ENCODE assay signal across 17 cellular contexts in the genomic region with DNA sequence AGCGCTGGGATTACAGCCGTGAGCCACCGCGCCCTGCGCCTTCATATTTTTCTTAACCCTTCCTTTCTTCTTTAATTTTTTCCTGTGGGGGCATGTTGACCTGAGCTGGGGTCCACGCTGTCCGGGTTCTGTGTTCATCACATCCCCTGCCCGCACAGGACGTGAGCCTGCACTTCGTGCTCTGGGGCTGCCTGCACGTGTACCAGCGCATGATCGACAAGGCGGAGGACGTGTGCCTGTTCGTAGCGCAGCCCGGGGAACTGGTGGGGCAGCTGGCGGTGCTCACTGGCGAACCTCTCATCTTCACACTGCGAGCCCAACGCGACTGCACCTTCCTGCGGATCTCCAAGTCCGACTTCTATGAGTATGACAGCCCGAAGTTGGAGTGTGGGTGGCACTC. TPM values are rescaled to one million over a fixed set of nuclear protein-coding genes. Genes with fewer than 3 reads are reported as not detected.
DNase-seq lines count a peak whose midpoint lies in the region; ATAC-seq and TF ChIP-seq lines count a peak whose summit lies in the region.
"Had no signal": no experiment of that assay in that cellular context is flagged by ENCODE, and none has a peak within 500 bp of the region (broad histone marks: within the 10 kb centered on the region; RNA-seq: fewer than 3 reads in every experiment).

No MANE protein-coding gene starts in this region.

- POLR2A ChIA-PET in SK-N-SH (lab: Yijun Ruan, JAX) (no interaction called here), OCI-LY7 (lab: Charles Lee) (no interaction called here)
- POLR2A ChIA-PET in activated CD8-positive, alpha-beta T cell treated with anti-CD3 and anti-CD28 coated beads, Interleukin-2, amount 10 ng/mL, durations not matched to agents 7 days and 5 days (lab: Charles Lee), result no interaction called here

- peak; percentile 7 for DNase-seq in SK-N-SH
- DNase-seq in endothelial cell (ENCODE audit: low spot score), result no peak
- DNase-seq in mesothelial cell of epicardium (ENCODE audit: low spot score in 2 of 2, unreplicated experiment in 2 of 2), result no peak
- peak in 3 of 5 donors; percentile 15 to 43 (median 28) for DNase-seq in ovary
- DNase-seq in activated CD8-positive, alpha-beta T cell treated with anti-CD3 and anti-CD28 coated beads, Interleukin-2, amount 10 ng/mL, durations not matched to agents 7 days and 5 days, result no peak
- DNase-seq in OCI-LY7 (ENCODE audit: low spot score), result no peak
- no peak for DNase-seq in LoVo (ENCODE audit: low spot score)
- DNase-seq: AML-193; Caco-2; CD4-positive, alpha-beta T cell; HFFc6 had no signal

- no peak for TF ChIP-seq RAD21 in SK-N-SH (IDR thresholded peaks at IDR 0.05; ENCODE audit: low read length)

- no peaks in the 10 kb centered on the region for H4K20me1 ChIP-seq in SK-N-SH (ENCODE audit: insufficient read depth)
- no peaks in the 10 kb centered on the region for H4K20me1 ChIP-seq in OCI-LY7 (ENCODE audit: insufficient read depth, low read length)

- no peak for TF ChIP-seq POLR2A in ovary (IDR thresholded peaks at IDR 0.05)

- H3K36me3 ChIP-seq in SK-N-SH (replicated peaks in 1 of 2; ENCODE audit: control insufficient read depth in 1 of 2, insufficient read depth in 2 of 2, low read length in 1 of 2), result peaks cover 12% of the 10 kb centered on the region in 2 experiments
- no peaks in the 10 kb centered on the region for H3K36me3 ChIP-seq in ovary
- peaks cover 21% of the 10 kb centered on the region for H3K36me3 ChIP-seq in OCI-LY7 (ENCODE audit: insufficient read depth, low read length)

- no peaks in the 10 kb centered on the region for H3K9me3 ChIP-seq in SK-N-SH
- no peaks in the 10 kb centered on the region for H3K9me3 ChIP-seq in ovary
- no peaks in the 10 kb centered on the region for H3K9me3 ChIP-seq in OCI-LY7 (ENCODE audit: low read length)
- H3K9me3 ChIP-seq: A549, Caco-2 had no signal

- H3K4me3 ChIP-seq in SK-N-SH (ENCODE audit: low read depth in 2 of 2, low read length in 1 of 2) (no peak overlapping the region), ovary (no peak overlapping the region), OCI-LY7 (ENCODE audit: low read depth, low read length, poor library complexity, severe bottlenecking) (no peak overlapping the region)
- H3K4me3 ChIP-seq: A549 had no signal

- WGBS in SK-N-SH (ENCODE audit: low lambda C conversion rate), result 92% methylated on average over 17 of the region's 26 CpGs
- WGBS in ovary, 3 donors, result 90 to 93% (median 91%) methylated on average over 26 of the region's 26 CpGs

- no peak overlapping the region for H3K4me2 ChIP-seq in SK-N-SH
- H3K4me2 ChIP-seq in OCI-LY7 (ENCODE audit: low read length), result no peak overlapping the region
- H3K4me2 ChIP-seq: A549 had no signal

- no peaks in the 10 kb centered on the region for H3K9me3 Mint-ChIP-seq in endothelial cell (ENCODE audit: unreplicated experiment)
- H3K9me3 Mint-ChIP-seq in mesothelial cell of epicardium, result no peaks in the 10 kb centered on the region
- H3K9me3 Mint-ChIP-seq in activated CD8-positive, alpha-beta T cell treated with anti-CD3 and anti-CD28 coated beads, Interleukin-2, amount 10 ng/mL, durations not matched to agents 7 days and 5 days (ENCODE audit: insufficient read depth), result no peaks in the 10 kb centered on the region
- H3K9me3 Mint-ChIP-seq: CD4-positive, alpha-beta T cell; HFFc6 had no signal

- H2AFZ ChIP-seq in SK-N-SH (ENCODE audit: low read depth) (no peak overlapping the region), OCI-LY7 (ENCODE audit: low read length) (no peak overlapping the region)

- no peaks in the 10 kb centered on the region for H3K9me2 ChIP-seq in SK-N-SH
- H3K9me2 ChIP-seq in OCI-LY7 (ENCODE audit: insufficient read depth, low read length), result no peaks in the 10 kb centered on the region

- H3K27ac Mint-ChIP-seq in endothelial cell (ENCODE audit: unreplicated experiment) (no peak overlapping the region), mesothelial cell of epicardium (no peak overlapping the region)
- H3K27ac Mint-ChIP-seq in activated CD8-positive, alpha-beta T cell treated with anti-CD3 and anti-CD28 coated beads, Interleukin-2, amount 10 ng/mL, durations not matched to agents 7 days and 5 days, result no peak overlapping the region
- H3K27ac Mint-ChIP-seq: CD4-positive, alpha-beta T cell; HFFc6 had no signal

- H3K27ac ChIP-seq in SK-N-SH (ENCODE audit: low read depth in 2 of 2, low read length in 1 of 2), result no peak overlapping the region
- H3K27ac ChIP-seq in ovary, result no peak overlapping the region
- no peak overlapping the region for H3K27ac ChIP-seq in OCI-LY7 (ENCODE audit: low read depth, low read length, poor library complexity, severe bottlenecking)
- H3K27ac ChIP-seq: 22Rv1, A549, C4-2B had no signal

- no TSS peak for BruUV-seq in OCI-LY7 (replicated peaks; lab: Mats Ljungman, UMichigan)

- H3K4me1 ChIP-seq in SK-N-SH (ENCODE audit: control insufficient read depth in 1 of 2, insufficient read depth in 2 of 2, low read depth in 1 of 2, low read length in 1 of 2) (no peaks in the 10 kb centered on the region; a peak in 1 of 4 replicates), ovary (ENCODE audit: insufficient read depth) (no peaks in the 10 kb centered on the region), OCI-LY7 (ENCODE audit: insufficient read depth, low read length, poor library complexity, severe bottlenecking) (peaks cover 4% of the 10 kb centered on the region)
- H3K4me1 ChIP-seq: A549, Caco-2 had no signal

- H3K4me1 Mint-ChIP-seq in endothelial cell (ENCODE audit: unreplicated experiment), result peaks cover 4% of the 10 kb centered on the region
- peaks cover 4% of the 10 kb centered on the region for H3K4me1 Mint-ChIP-seq in mesothelial cell of epicardium
- peaks cover 54% of the 10 kb centered on the region for H3K4me1 Mint-ChIP-seq in activated CD8-positive, alpha-beta T cell treated with anti-CD3 and anti-CD28 coated beads, Interleukin-2, amount 10 ng/mL, durations not matched to agents 7 days and 5 days (ENCODE audit: low read depth)

- TF ChIP-seq CTCF in SK-N-SH (IDR thresholded peaks at IDR 0.05), result no peak
- no peak for TF ChIP-seq CTCF in endothelial cell (IDR thresholded peaks at IDR 0.05; ENCODE audit: unreplicated experiment)
- TF ChIP-seq CTCF in mesothelial cell of epicardium (IDR thresholded peaks at IDR 0.05; ENCODE audit: unreplicated experiment), result no peak
- no peak for TF ChIP-seq CTCF in ovary (IDR thresholded peaks at IDR 0.05)
- TF ChIP-seq CTCF in OCI-LY7 (conservative IDR thresholded peaks at IDR 0.05; ENCODE audit: low read length), result no peak

- H3K27me3 Mint-ChIP-seq in endothelial cell (ENCODE audit: unreplicated experiment) (peaks cover 1% of the 10 kb centered on the region), mesothelial cell of epicardium (ENCODE audit: low read depth) (no peaks in the 10 kb centered on the region)
- no peaks in the 10 kb centered on the region for H3K27me3 Mint-ChIP-seq in activated CD8-positive, alpha-beta T cell treated with anti-CD3 and anti-CD28 coated beads, Interleukin-2, amount 10 ng/mL, durations not matched to agents 7 days and 5 days (ENCODE audit: low read depth)
- H3K27me3 Mint-ChIP-seq: CD4-positive, alpha-beta T cell had no signal

- CTCF ChIA-PET in SK-N-SH (lab: Yijun Ruan, JAX), result no interaction called here
- CTCF ChIA-PET in activated CD8-positive, alpha-beta T cell treated with anti-CD3 and anti-CD28 coated beads, Interleukin-2, amount 10 ng/mL, durations not matched to agents 7 days and 5 days (lab: Charles Lee), result interaction anchor here (1.8 kb wide), 1 partner anchor 18 kb away, joined by 6 read pairs; no protein-coding TSS in a partner anchor
- CTCF ChIA-PET in OCI-LY7 (lab: Charles Lee; ENCODE audit: unreplicated experiment), result no interaction called here

- no peaks in the 10 kb centered on the region for H3F3A ChIP-seq in SK-N-SH (replicated peaks; ENCODE audit: insufficient read depth)

- intact Hi-C loops in ovary (cut with DNase I) (loop anchor here in 2 of 4 donors (10.0 kb wide), 2 partner anchors 155 to 195 kb away; no protein-coding TSS in a partner anchor), OCI-LY7 (cut with micrococcal nuclease; ENCODE audit: unreplicated experiment) (no loop called here)

- H3K4me3 Mint-ChIP-seq in endothelial cell (ENCODE audit: unreplicated experiment) (peak overlapping the region; percentile 42), mesothelial cell of epicardium (peak overlapping the region; percentile 15)
- no peak overlapping the region for H3K4me3 Mint-ChIP-seq in activated CD8-positive, alpha-beta T cell treated with anti-CD3 and anti-CD28 coated beads, Interleukin-2, amount 10 ng/mL, durations not matched to agents 7 days and 5 days
- H3K4me3 Mint-ChIP-seq: CD4-positive, alpha-beta T cell; HFFc6 had no signal

- H3K27me3 ChIP-seq in SK-N-SH (ENCODE audit: insufficient read depth) (no peaks in the 10 kb centered on the region), ovary (no peaks in the 10 kb centered on the region)

- ATAC-seq in SK-N-SH treated with all-trans-retinoic acid at 6 μM for 48 hours, result no peak
- no peak for ATAC-seq in activated CD8-positive, alpha-beta T cell treated with anti-CD3 and anti-CD28 coated beads, Interleukin-2, amount 10 ng/mL, durations not matched to agents 7 days and 5 days
- ATAC-seq: A549, HCT116 had no signal

- no peak overlapping the region for H3K9ac ChIP-seq in SK-N-SH

- TF ChIP-seq EP300 in SK-N-SH (IDR thresholded peaks at IDR 0.05; ENCODE audit: borderline replicate concordance in 1 of 2, low read depth in 1 of 2, low read length in 1 of 2) (no peak), ovary (IDR thresholded peaks at IDR 0.05) (no peak)

- H3K79me2 ChIP-seq in SK-N-SH (ENCODE audit: insufficient read depth), result no peaks in the 10 kb centered on the region
- no peaks in the 10 kb centered on the region for H3K79me2 ChIP-seq in OCI-LY7 (ENCODE audit: insufficient read depth, low read depth, low read length)

- H3K36me3 Mint-ChIP-seq in endothelial cell (ENCODE audit: low read depth, unreplicated experiment) (peaks cover 17% of the 10 kb centered on the region), mesothelial cell of epicardium (peaks cover 19% of the 10 kb centered on the region)
- peaks cover 57% of the 10 kb centered on the region for H3K36me3 Mint-ChIP-seq in activated CD8-positive, alpha-beta T cell treated with anti-CD3 and anti-CD28 coated beads, Interleukin-2, amount 10 ng/mL, durations not matched to agents 7 days and 5 days (ENCODE audit: low read depth)

RNA-seq across cellular contexts. Expression of a gene that starts 14.2 kb away (rescaled TPM):
- polyA plus RNA-seq in SK-N-SH (2012; rRNA removed) (40.5 and 90.5 TPM in 2 replicates), ovary (10 to 100 TPM; 19.0 to 30.6 TPM)
- polyA plus RNA-seq in SK-N-SH (2012; cell fraction: cytosol; rRNA removed), result 24.6 and 35.9 TPM in 2 replicates
- 203 and 312 TPM in 2 replicates for polyA plus RNA-seq in SK-N-SH (2012; cell fraction: nucleus; rRNA removed)
- total RNA-seq in endothelial cell (ENCODE audit: unreplicated experiment) (129 TPM), mesothelial cell of epicardium (100 to 117 TPM (median 112 TPM) in 3 replicates), ovary (10 to 100 TPM; 31.0 to 69.1 (median 60.1) TPM), OCI-LY7 (2022) (92.4 and 93.0 TPM in 2 replicates)
- 100 to 1,000 TPM; 166 to 173 TPM for total RNA-seq in activated CD8-positive, alpha-beta T cell treated with anti-CD3 and anti-CD28 coated beads, Interleukin-2, amount 10 ng/mL, durations not matched to agents 7 days and 5 days
- 50.6 and 54.3 TPM in 2 replicates for total RNA-seq in OCI-LY7 (2014; rRNA removed; shearing (Covaris generic))

RNA-seq across cellular contexts. Expression of a gene that starts 27.3 kb away (rescaled TPM):
- 28.4 and 28.9 TPM in 2 replicates for polyA plus RNA-seq in SK-N-SH (2012; rRNA removed)
- polyA plus RNA-seq in SK-N-SH (2012; cell fraction: cytosol; rRNA removed), result 10.6 and 12.9 TPM in 2 replicates
- polyA plus RNA-seq in SK-N-SH (2012; cell fraction: nucleus; rRNA removed), result 65.9 and 69.2 TPM in 2 replicates
- 24.2 TPM for total RNA-seq in endothelial cell (ENCODE audit: unreplicated experiment)
- total RNA-seq in mesothelial cell of epicardium, result 20.5 to 21.0 TPM (median 20.7 TPM) in 3 replicates
- 10 to 100 TPM in 6 of 7 donors, 1 to 10 TPM in 1; 9.2 to 18.9 (median 13.6) TPM for total RNA-seq in ovary
- polyA plus RNA-seq in ovary, result 10 to 100 TPM in 1 of 2 donors, 1 to 10 TPM in 1; 6.1 to 20.4 TPM
- 10 to 100 TPM; 16.2 to 17.7 TPM for total RNA-seq in activated CD8-positive, alpha-beta T cell treated with anti-CD3 and anti-CD28 coated beads, Interleukin-2, amount 10 ng/mL, durations not matched to agents 7 days and 5 days
- total RNA-seq in OCI-LY7 (2014; rRNA removed; shearing (Covaris generic)), result 2.4 and 7.8 TPM in 2 replicates
- 16.7 and 18.3 TPM in 2 replicates for total RNA-seq in OCI-LY7 (2022)

RNA-seq across cellular contexts. Expression of a gene that starts 33.8 kb away (rescaled TPM):
- polyA plus RNA-seq in SK-N-SH (2012; rRNA removed) (29.7 and 49.3 TPM in 2 replicates), ovary (10 to 100 TPM in 1 of 2 donors, 1 to 10 TPM in 1; 9.2 to 91.7 TPM)
- 21.6 and 32.0 TPM in 2 replicates for polyA plus RNA-seq in SK-N-SH (2012; cell fraction: cytosol; rRNA removed)
- polyA plus RNA-seq in SK-N-SH (2012; cell fraction: nucleus; rRNA removed), result 28.1 and 53.6 TPM in 2 replicates
- total RNA-seq in endothelial cell (ENCODE audit: unreplicated experiment) (87.4 TPM), mesothelial cell of epicardium (67.5 to 68.3 TPM (median 67.9 TPM) in 3 replicates), ovary (100 to 1,000 TPM in 2 of 7 donors, 10 to 100 TPM in 5; 55.0 to 112 (median 88.2) TPM), OCI-LY7 (2022) (not detected in 2 replicates)
- 1 to 10 TPM; 5.8 to 7.9 TPM for total RNA-seq in activated CD8-positive, alpha-beta T cell treated with anti-CD3 and anti-CD28 coated beads, Interleukin-2, amount 10 ng/mL, durations not matched to agents 7 days and 5 days
- total RNA-seq in OCI-LY7 (2014; rRNA removed; shearing (Covaris generic)), result not detected in 2 replicates

RNA-seq across cellular contexts. Expression of a gene that starts 45.9 kb away (rescaled TPM):
- polyA plus RNA-seq in SK-N-SH (2012; rRNA removed) (0.05 and 0.08 TPM in 2 replicates), ovary (1 to 10 TPM in 1 of 2 donors, under 1 TPM in 1; 0.57 to 1.4 TPM)
- polyA plus RNA-seq in SK-N-SH (2012; cell fraction: cytosol; rRNA removed), result 0.09 and 0.21 TPM in 2 replicates
- polyA plus RNA-seq in SK-N-SH (2012; cell fraction: nucleus; rRNA removed), result 0.37 and 1.0 TPM in 2 replicates
- total RNA-seq in endothelial cell (ENCODE audit: unreplicated experiment) (9.3 TPM), mesothelial cell of epicardium (26.1 to 28.2 TPM (median 26.5 TPM) in 3 replicates), ovary (1 to 10 TPM in 4 of 7 donors, under 1 TPM in 3; 0.08 to 8.2 (median 1.9) TPM), OCI-LY7 (2022) (1.9 and 2.8 TPM in 2 replicates)
- under 1 TPM; 0.34 to 0.42 TPM for total RNA-seq in activated CD8-positive, alpha-beta T cell treated with anti-CD3 and anti-CD28 coated beads, Interleukin-2, amount 10 ng/mL, durations not matched to agents 7 days and 5 days
- 1.1 and 1.6 TPM in 2 replicates for total RNA-seq in OCI-LY7 (2014; rRNA removed; shearing (Covaris generic))
- total RNA-seq: HFFc6 had no signal
- polyA plus RNA-seq: BJ had no signal

Comparison
In these comparisons a context has a peak if more than half of its experiments do, and no peak if none do; other contexts are left out.
1. DNase-seq: peak in SK-N-SH (single experiment) and ovary (3 of 5); none in endothelial cell (single experiment), mesothelial cell of epicardium (0 of 2), activated CD8-positive, alpha-beta T cell treated with anti-CD3 and anti-CD28 coated beads, Interleukin-2, amount 10 ng/mL, durations not matched to agents 7 days and 5 days (single experiment), OCI-LY7 (single experiment) and LoVo (single experiment).
2. RNA of a gene that starts 33.8 kb away (total RNA-seq): 55.0 to 112 TPM in ovary, 87.4 TPM in endothelial cell (single experiment), 67.5 to 68.3 TPM in mesothelial cell of epicardium and 5.8 to 7.9 TPM in activated CD8-positive, alpha-beta T cell treated with anti-CD3 and anti-CD28 coated beads, Interleukin-2, amount 10 ng/mL, durations not matched to agents 7 days and 5 days; not detected in OCI-LY7; every median in the first group is over 4 times any median in the second.